In genomic region chr6:35596448-35597442, GRCh38 we compare ENCODE assay signal across 9 cellular contexts.
DNase-seq lines count a peak whose midpoint lies in the region; ATAC-seq, FAIRE-seq and TF ChIP-seq lines count a peak whose summit lies in the region.
"Had no signal": no experiment of that assay in that cellular context is flagged by ENCODE, and none has a peak within 500 bp of the region (broad histone marks: within the 10 kb centered on the region; RNA-seq: fewer than 3 reads in every experiment).

No MANE protein-coding gene starts in this region.

- intact Hi-C loops in GM12878 (cut with micrococcal nuclease; ENCODE audit: unreplicated experiment), result no loop called here

- TF ChIP-seq EP300 in GM12878 (IDR thresholded peaks at IDR 0.05; ENCODE audit: borderline replicate concordance in 1 of 2, control insufficient read depth in 1 of 2, low read depth in 2 of 2, low read length in 2 of 2), result no peak

- SMC1A ChIA-PET in GM12878 (lab: Charles Lee; ENCODE audit: uncharacterized antibody, unreplicated experiment), result interaction anchor here (0.5 to 1.4 kb wide), 3 partner anchors 12 to 140 kb away, joined by 3 to 4 read pairs (median 3); partner anchors contain the start of gene ARMC12

- H3K4me1 ChIP-seq in GM12878 (ENCODE audit: control insufficient read depth, insufficient read depth, low read length) (peaks cover 7% of the 10 kb centered on the region), mesodermal cell (ENCODE audit: control insufficient read depth, insufficient read depth, low read length, poor library complexity, severe bottlenecking) (peaks cover 18% of the 10 kb centered on the region)

- H3K9me3 ChIP-seq in GM12878 (replicated peaks; ENCODE audit: control insufficient read depth, insufficient read depth, low read length) (no peaks in the 10 kb centered on the region), mesodermal cell (ENCODE audit: control insufficient read depth, low read length) (no peaks in the 10 kb centered on the region)
- H3K9me3 ChIP-seq: mucosa of descending colon had no signal

- CTCF ChIA-PET in GM12878 (lab: Yijun Ruan, JAX), result interaction anchor here (2.3 kb wide), 1 partner anchor 140 kb away, joined by 9 read pairs; the partner anchor contains the start of gene ARMC12

- no peaks in the 10 kb centered on the region for H3K79me2 ChIP-seq in GM12878 (ENCODE audit: control insufficient read depth, insufficient read depth, low read length)

- no peak for ATAC-seq in GM12878
- ATAC-seq in GM19467 (IDR thresholded peaks at IDR 0.05; ENCODE audit: unreplicated experiment), result no peak
- ATAC-seq: mucosa of descending colon had no signal

- peaks cover 0 to 6% of the 10 kb centered on the region in 2 experiments; a peak in 2 of 4 replicates for H3K36me3 ChIP-seq in GM12878 (ENCODE audit: control insufficient read depth in 2 of 2, insufficient read depth in 2 of 2, low read length in 1 of 2)
- H3K36me3 ChIP-seq in mesodermal cell (ENCODE audit: control insufficient read depth, insufficient read depth, low read length), result peaks cover 4% of the 10 kb centered on the region

- 95% methylated on average over 8 of the region's 8 CpGs for WGBS in GM12878 (ENCODE audit: insufficient coverage, insufficient replicate concordance, low lambda C conversion rate, missing lambda C conversion rate)
- 94 to 98% methylated on average over 4 to 5 of the region's 8 CpGs for WGBS in mesodermal cell (ENCODE audit: insufficient coverage in 2 of 2), 2 experiments

- no peak overlapping the region for H3K4me2 ChIP-seq in GM12878 (ENCODE audit: control insufficient read depth, insufficient read depth)

- H3K4me3 ChIP-seq in GM12878 (no peak overlapping the region), mesodermal cell (ENCODE audit: extremely low read depth, insufficient read depth, low read length, poor library complexity, severe bottlenecking) (no peak overlapping the region)
- H3K4me3 ChIP-seq: mucosa of descending colon had no signal

- no peak for TF ChIP-seq RAD21 in GM12878 (IDR thresholded peaks at IDR 0.05; ENCODE audit: insufficient read depth, low read depth, low read length)

- no peak for FAIRE-seq in GM12878 (lab: Jason Lieb, UNC)

- no peaks in the 10 kb centered on the region for H3K27me3 ChIP-seq in GM12878 (replicated peaks in 1 of 2; ENCODE audit: control insufficient read depth in 2 of 2, insufficient read depth in 2 of 2, low read length in 1 of 2)

- BruUV-seq in GM12878 (replicated peaks; lab: Mats Ljungman, UMichigan), result TSS peak; percentile 27

- DNase-seq in A172 (ENCODE audit: low spot score) (peak; percentile 94), HS-27A (ENCODE audit: low read depth) (peak; percentile 69), GM12878 (ENCODE audit: low read depth, low spot score) (no peak), NCI-H2029 (lab: John Stamatoyannopoulos, UW) (no peak), retina (no peak)
- DNase-seq in activated effector memory CD4-positive, alpha-beta T cell treated with anti-CD3 and anti-CD28 coated beads, Interleukin-2, amount 50 U/mL, for 16 hours, result no peak
- DNase-seq: mucosa of descending colon had no signal

- no peak for TF ChIP-seq POLR2A in GM12878 (IDR thresholded peaks at IDR 0.05; ENCODE audit: low read depth, low read length)

- in situ Hi-C loops in GM12878 (cut with MboI), result no loop called here

- no peak for TF ChIP-seq CTCF in GM12878 (IDR thresholded peaks at IDR 0.05 in 2 of 3, conservative IDR thresholded peaks at IDR 0.05 in 1 of 3; ENCODE audit: control insufficient read depth in 2 of 3, extremely low read depth in 1 of 3, insufficient read depth in 1 of 3, low read depth in 3 of 3, low read length in 3 of 3)

- RAD21 ChIA-PET in GM12878 (lab: Charles Lee; ENCODE audit: unreplicated experiment), result interaction anchor here (1.0 kb wide), 1 partner anchor 141 kb away, joined by 3 read pairs; no protein-coding TSS in a partner anchor

- POLR2A ChIA-PET in GM12878 (lab: Charles Lee), result interaction anchor here (0.6 kb wide), 1 partner anchor 182 kb away, joined by 3 read pairs; no protein-coding TSS in a partner anchor

- H2AFZ ChIP-seq in GM12878 (ENCODE audit: control insufficient read depth, low read depth, low read length), result no peak overlapping the region

- H4K20me1 ChIP-seq in GM12878 (ENCODE audit: control insufficient read depth, insufficient read depth), result no peaks in the 10 kb centered on the region

- H3K27ac ChIP-seq in GM12878 (ENCODE audit: control insufficient read depth, insufficient read depth) (no peak overlapping the region), mesodermal cell (ENCODE audit: low read depth, low read length, severe bottlenecking) (peak overlapping the region; percentile 55)

- H3K9ac ChIP-seq in GM12878 (ENCODE audit: control insufficient read depth, insufficient read depth, low read length), result no peak overlapping the region

TF ChIP-seq in GM12878, 131 proteins besides CTCF, POLR2A, EP300 and RAD21:
- TF ChIP-seq, protein P1, sequence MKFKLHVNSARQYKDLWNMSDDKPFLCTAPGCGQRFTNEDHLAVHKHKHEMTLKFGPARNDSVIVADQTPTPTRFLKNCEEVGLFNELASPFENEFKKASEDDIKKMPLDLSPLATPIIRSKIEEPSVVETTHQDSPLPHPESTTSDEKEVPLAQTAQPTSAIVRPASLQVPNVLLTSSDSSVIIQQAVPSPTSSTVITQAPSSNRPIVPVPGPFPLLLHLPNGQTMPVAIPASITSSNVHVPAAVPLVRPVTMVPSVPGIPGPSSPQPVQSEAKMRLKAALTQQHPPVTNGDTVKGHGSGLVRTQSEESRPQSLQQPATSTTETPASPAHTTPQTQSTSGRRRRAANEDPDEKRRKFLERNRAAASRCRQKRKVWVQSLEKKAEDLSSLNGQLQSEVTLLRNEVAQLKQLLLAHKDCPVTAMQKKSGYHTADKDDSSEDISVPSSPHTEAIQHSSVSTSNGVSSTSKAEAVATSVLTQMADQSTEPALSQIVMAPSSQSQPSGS (IDR thresholded peaks at IDR 0.05; ENCODE audit: low read length), result no peak
- TF ChIP-seq ESRRA (IDR thresholded peaks at IDR 0.05; ENCODE audit: low read length), result no peak
- no peak for TF ChIP-seq FOXK2 (IDR thresholded peaks at IDR 0.05)
- no peak for TF ChIP-seq JUNB (IDR thresholded peaks at IDR 0.05)
- no peak for TF ChIP-seq HDAC6 (IDR thresholded peaks at IDR 0.05; ENCODE audit: unreplicated experiment)
- no peak for TF ChIP-seq CBX5 (IDR thresholded peaks at IDR 0.05; ENCODE audit: low read depth)
- TF ChIP-seq ZBTB4 (CRISPR knock-in tag; IDR thresholded peaks at IDR 0.05), result no peak
- TF ChIP-seq RB1 (IDR thresholded peaks at IDR 0.05; ENCODE audit: borderline replicate concordance), result no peak
- no peak for TF ChIP-seq EED (IDR thresholded peaks at IDR 0.05; ENCODE audit: low read depth)
- no peak for TF ChIP-seq TCF3 (IDR thresholded peaks at IDR 0.05; ENCODE audit: borderline replicate concordance, insufficient read depth, low read depth, low read length)
- no peak for TF ChIP-seq PBX3 (IDR thresholded peaks at IDR 0.05; ENCODE audit: insufficient replicate concordance, low read depth, low read length)
- TF ChIP-seq SREBF2 (IDR thresholded peaks at IDR 0.05; ENCODE audit: low read length), result no peak

Comparison
In these comparisons a context has a peak if more than half of its experiments do, and no peak if none do; other contexts are left out.
1. DNase-seq: peak in A172 (single experiment) and HS-27A (single experiment); none in GM12878 (single experiment), NCI-H2029 (single experiment), activated effector memory CD4-positive, alpha-beta T cell treated with anti-CD3 and anti-CD28 coated beads, Interleukin-2, amount 50 U/mL, for 16 hours (single experiment) and retina (single experiment).